Comparison of ENCODE assay signal across 2 cellular contexts in the genomic region with DNA sequence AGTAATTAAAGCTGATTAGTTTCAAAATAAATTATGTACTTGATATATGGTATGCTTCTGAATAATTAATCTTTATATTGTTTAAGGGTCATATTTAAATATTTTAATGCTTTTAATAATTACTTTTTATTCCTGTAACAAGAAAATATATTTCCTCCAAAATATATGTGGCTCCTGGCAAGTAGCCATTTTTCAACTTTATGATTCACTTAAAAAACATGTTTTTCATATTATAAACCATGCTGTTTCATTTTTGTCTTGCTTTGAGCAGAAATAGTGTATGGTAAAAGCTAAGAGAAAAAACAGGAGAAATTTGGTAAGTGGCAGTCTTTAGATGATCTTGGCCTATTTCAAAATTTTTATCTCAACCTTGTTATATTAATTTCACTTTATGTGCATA.
TF ChIP-seq lines count a peak whose summit lies in the region.

No MANE protein-coding gene starts in this region.

TF ChIP-seq in IMR-90, 13 proteins besides CTCF, POLR2A, EP300 and RAD21:
- no peak for TF ChIP-seq MXI1 (IDR thresholded peaks at IDR 0.05; ENCODE audit: borderline replicate concordance, low read depth, low read length)

TF ChIP-seq in K562, 482 proteins besides CTCF, POLR2A, EP300 and RAD21:
- TF ChIP-seq NFIC (IDR thresholded peaks at IDR 0.05): peak; percentile 34
- no peak for TF ChIP-seq TAF9B (IDR thresholded peaks at IDR 0.05; ENCODE audit: partially characterized antibody)
